In genomic region chr10:131865223-131865917, GRCh38 we compare ENCODE assay signal across 22 cellular contexts.
"Had no signal": no experiment of that assay in that cellular context is flagged by ENCODE, and none has a peak within 500 bp of the region (broad histone marks: within the 10 kb centered on the region; RNA-seq: fewer than 3 reads in every experiment).

No MANE protein-coding gene starts in this region.

- H3K27me3 ChIP-seq: ascending aorta, body of pancreas had no signal

- FAIRE-seq: bronchial epithelial cell, RCC 7860 had no signal

- H3K27ac ChIP-seq: ascending aorta, body of pancreas had no signal

- ATAC-seq: activated CD8-positive, alpha-beta T cell treated with anti-CD3 and anti-CD28 coated beads, Interleukin-2, amount 10 ng/mL, durations not matched to agents 7 days and 5 days; body of pancreas; PC-3 had no signal

- H3K4me3 ChIP-seq: ascending aorta, body of pancreas had no signal

- H3K9me3 ChIP-seq: ascending aorta, body of pancreas had no signal

- H3K4me1 ChIP-seq: ascending aorta had no signal

- DNase-seq: activated CD4-positive, alpha-beta T cell treated with anti-CD3 and anti-CD28 coated beads for 48 hours; activated CD4-positive, alpha-beta T cell treated with anti-CD3 and anti-CD28 coated beads, Interleukin-2, amount 50 U/mL, for 4 hours; activated CD4-positive, CD25-positive, alpha-beta regulatory T cell treated with anti-CD3 and anti-CD28 coated beads, Interleukin-2, amount 50 U/mL, for 72 hours; activated CD8-positive, alpha-beta T cell treated with anti-CD3 and anti-CD28 coated beads, Interleukin-2, amount 10 ng/mL, durations not matched to agents 7 days and 5 days; activated effector memory CD4-positive, alpha-beta T cell treated with Interleukin-2 at 50 U/mL for 16 hours; activated naive CD4-positive, alpha-beta T cell; activated T-cell treated with anti-CD3 and anti-CD28 coated beads, Interleukin-2, amount 50 U/mL, for 24 hours; body of pancreas; KG1; NCI-H1092; NCI-H1417; NCI-H1930; NCI-H2171; NCI-H2227 treated with DMSO at 0.1 percent for 48 hours; NCI-H446 treated with DMSO at 0.1 percent for 48 hours; NCI-H69; NK-92 treated with Interleukin-12 subunit alpha and Interleukin-12 subunit beta, amount 100 ng/mL, for 24 hours; PC-3; SHP77 had no signal

- H3K36me3 ChIP-seq: ascending aorta had no signal
